Comparison of ENCODE assay signal across 9 cellular contexts in genomic region chr3:193831495-193832455, GRCh38.
DNase-seq lines count a peak whose midpoint lies in the region; ATAC-seq and TF ChIP-seq lines count a peak whose summit lies in the region.
"Had no signal": no experiment of that assay in that cellular context is flagged by ENCODE, and none has a peak within 500 bp of the region (broad histone marks: within the 10 kb centered on the region; RNA-seq: fewer than 3 reads in every experiment).

No MANE protein-coding gene starts in this region.

- no peak overlapping the region for H3K9ac ChIP-seq in mesendoderm (ENCODE audit: low read length)

- no peaks in the 10 kb centered on the region for H3K9me3 Mint-ChIP-seq in stimulated activated memory B cell treated with anti-CD40 and anti-IgM and Interleukin-4, amounts not matched to agents 10 μg/mL and 1 μg/mL and 100 μg/mL, for 72 hours
- H3K9me3 Mint-ChIP-seq in osteocyte (ENCODE audit: unreplicated experiment), result no peaks in the 10 kb centered on the region

- H3K27ac ChIP-seq in mesendoderm (ENCODE audit: low read depth, low read length), result no peak overlapping the region

- no peak overlapping the region for H2BK120ac ChIP-seq in mesendoderm (ENCODE audit: low read depth, low read length)

- no peak overlapping the region for H2BK5ac ChIP-seq in mesendoderm (ENCODE audit: low read length)

- DNase-seq in Daoy (ENCODE audit: low read depth) (peak; percentile 95), NCI-H1105 (lab: John Stamatoyannopoulos, UW) (peak; percentile 58), fibroblast of peridontal ligament (ENCODE audit: extremely low read depth) (peak; percentile 3), osteocyte (ENCODE audit: extremely low spot score, unreplicated experiment) (no peak), mesendoderm (no peak)
- DNase-seq in activated effector memory CD4-positive, alpha-beta T cell treated with Interleukin-2 at 50 U/mL for 16 hours, result no peak

- peaks cover 45% of the 10 kb centered on the region for H3K4me1 Mint-ChIP-seq in stimulated activated memory B cell treated with anti-CD40 and anti-IgM and Interleukin-4, amounts not matched to agents 10 μg/mL and 1 μg/mL and 100 μg/mL, for 72 hours
- peaks cover 3% of the 10 kb centered on the region for H3K4me1 Mint-ChIP-seq in osteocyte (ENCODE audit: unreplicated experiment)

- no peak overlapping the region for H2BK15ac ChIP-seq in mesendoderm (replicated peaks; ENCODE audit: low read depth)

- no peak overlapping the region for H3K18ac ChIP-seq in mesendoderm (ENCODE audit: low read length)

- H3K4me2 ChIP-seq in mesendoderm (ENCODE audit: low read length), result no peak overlapping the region

- ATAC-seq in GM21717 (IDR thresholded peaks at IDR 0.05; ENCODE audit: unreplicated experiment), result peak; percentile 87
- peak; percentile 95 for ATAC-seq in stimulated activated memory B cell treated with anti-CD40 and anti-IgM and Interleukin-4, amounts not matched to agents 10 μg/mL and 1 μg/mL and 100 μg/mL, for 72 hours

- H3K23ac ChIP-seq in mesendoderm (ENCODE audit: low read length), result no peak overlapping the region

- H3K4me3 ChIP-seq in mesendoderm (ENCODE audit: low read length), result no peak overlapping the region

- H4K5ac ChIP-seq in mesendoderm (ENCODE audit: low read length), result no peak overlapping the region

- no peaks in the 10 kb centered on the region for H3K79me1 ChIP-seq in mesendoderm (ENCODE audit: low read length)

- TF ChIP-seq CTCF in osteocyte (IDR thresholded peaks at IDR 0.05), result no peak

- H3K79me2 ChIP-seq in mesendoderm (ENCODE audit: control insufficient read depth, insufficient read depth, low read length), result no peaks in the 10 kb centered on the region

- H3K27me3 ChIP-seq in mesendoderm (ENCODE audit: insufficient read depth, low read length, poor library complexity), result no peaks in the 10 kb centered on the region

- no peak overlapping the region for H3K56ac ChIP-seq in mesendoderm (ENCODE audit: low read length)

- H4K8ac ChIP-seq in mesendoderm (ENCODE audit: low read depth, low read length), result no peak overlapping the region

- H3K27ac Mint-ChIP-seq in stimulated activated memory B cell treated with anti-CD40 and anti-IgM and Interleukin-4, amounts not matched to agents 10 μg/mL and 1 μg/mL and 100 μg/mL, for 72 hours, result peak overlapping the region; percentile 47
- H3K27ac Mint-ChIP-seq in osteocyte (ENCODE audit: unreplicated experiment), result no peak overlapping the region
- H3K27ac Mint-ChIP-seq: activated naive CD8-positive, alpha-beta T cell had no signal

- no peak overlapping the region for H2AK5ac ChIP-seq in mesendoderm (ENCODE audit: low read length)

- H3K4me1 ChIP-seq in mesendoderm (ENCODE audit: control insufficient read depth, low read depth, low read length), result no peaks in the 10 kb centered on the region

- no peaks in the 10 kb centered on the region for H3K27me3 Mint-ChIP-seq in stimulated activated memory B cell treated with anti-CD40 and anti-IgM and Interleukin-4, amounts not matched to agents 10 μg/mL and 1 μg/mL and 100 μg/mL, for 72 hours
- H3K27me3 Mint-ChIP-seq in osteocyte (ENCODE audit: unreplicated experiment), result peaks cover 52% of the 10 kb centered on the region
- H3K27me3 Mint-ChIP-seq: activated naive CD8-positive, alpha-beta T cell had no signal

- no peaks in the 10 kb centered on the region for H3K36me3 ChIP-seq in mesendoderm (ENCODE audit: control insufficient read depth, insufficient read depth, low read length)

- peak overlapping the region; percentile 6 for H3K4me3 Mint-ChIP-seq in stimulated activated memory B cell treated with anti-CD40 and anti-IgM and Interleukin-4, amounts not matched to agents 10 μg/mL and 1 μg/mL and 100 μg/mL, for 72 hours
- H3K4me3 Mint-ChIP-seq in osteocyte (ENCODE audit: unreplicated experiment), result no peak overlapping the region
- H3K4me3 Mint-ChIP-seq: activated naive CD8-positive, alpha-beta T cell had no signal

- no CpG with 5 or more reads among the region's 24 CpGs for WGBS in mesendoderm (ENCODE audit: extremely low coverage, insufficient coverage, low lambda C conversion rate)

- H3K36me3 Mint-ChIP-seq in stimulated activated memory B cell treated with anti-CD40 and anti-IgM and Interleukin-4, amounts not matched to agents 10 μg/mL and 1 μg/mL and 100 μg/mL, for 72 hours, result no peaks in the 10 kb centered on the region
- no peaks in the 10 kb centered on the region for H3K36me3 Mint-ChIP-seq in osteocyte (ENCODE audit: unreplicated experiment)
- H3K36me3 Mint-ChIP-seq: activated naive CD8-positive, alpha-beta T cell had no signal

- no peak overlapping the region for H3K4ac ChIP-seq in mesendoderm (ENCODE audit: low read depth, low read length)

Comparison
In these comparisons a context has a peak if more than half of its experiments do, and no peak if none do; other contexts are left out.
1. DNase-seq: peak in Daoy (single experiment), NCI-H1105 (single experiment) and fibroblast of peridontal ligament (single experiment); none in osteocyte (single experiment), activated effector memory CD4-positive, alpha-beta T cell treated with Interleukin-2 at 50 U/mL for 16 hours (single experiment) and mesendoderm (single experiment).